Comparison of ENCODE assay signal across 1 cellular context in the genomic region with DNA sequence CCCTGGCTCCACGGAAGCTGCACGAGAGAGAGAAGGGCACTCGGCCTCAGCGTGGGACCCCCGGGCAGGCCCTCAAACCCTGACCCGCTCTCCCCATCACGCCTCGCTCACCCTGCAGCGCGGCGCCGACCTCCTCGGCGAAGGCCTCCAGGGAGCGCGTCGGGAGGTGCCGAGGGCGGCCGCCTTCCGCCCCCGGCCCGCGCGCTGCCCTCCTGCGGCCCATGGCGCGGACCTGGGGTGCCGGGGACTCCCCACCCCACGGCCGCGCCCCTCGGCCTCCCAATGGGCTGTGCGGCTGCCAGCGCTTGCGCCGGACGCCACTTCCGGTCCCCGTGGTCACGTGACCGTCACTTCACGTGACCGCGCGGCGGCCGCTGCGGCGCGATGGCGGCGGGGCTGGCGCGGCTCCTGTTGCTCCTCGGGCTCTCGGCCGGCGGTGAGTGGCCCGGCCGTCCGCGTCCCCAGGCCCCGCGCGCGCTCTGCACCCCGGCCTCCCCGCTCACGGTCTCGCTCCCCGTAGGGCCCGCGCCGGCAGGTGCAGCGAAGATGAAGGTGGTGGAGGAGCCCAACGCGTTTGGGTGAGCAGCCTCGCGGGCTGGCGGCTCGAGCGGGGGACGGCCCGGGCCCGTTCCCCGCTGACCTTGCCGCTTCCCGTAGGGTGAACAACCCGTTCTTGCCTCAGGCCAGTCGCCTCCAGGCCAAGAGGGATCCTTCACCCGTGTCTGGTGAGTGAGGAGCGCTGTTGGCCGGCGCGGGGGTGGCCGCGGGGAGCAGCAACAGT.
TF ChIP-seq lines count a peak whose summit lies in the region.

A gene (plus strand): TSS at position 350 of the 781 bp plus-strand sequence. CDS start 35 bp downstream, at position 385.
A gene (minus strand): TSS at position 297 of the 781 bp plus-strand sequence. CDS start 74 bp downstream, at position 223.

TF ChIP-seq in HepG2, 621 proteins besides CTCF, POLR2A, EP300 and RAD21 (continued from another document and continues in another):
- TF ChIP-seq, protein P1, sequence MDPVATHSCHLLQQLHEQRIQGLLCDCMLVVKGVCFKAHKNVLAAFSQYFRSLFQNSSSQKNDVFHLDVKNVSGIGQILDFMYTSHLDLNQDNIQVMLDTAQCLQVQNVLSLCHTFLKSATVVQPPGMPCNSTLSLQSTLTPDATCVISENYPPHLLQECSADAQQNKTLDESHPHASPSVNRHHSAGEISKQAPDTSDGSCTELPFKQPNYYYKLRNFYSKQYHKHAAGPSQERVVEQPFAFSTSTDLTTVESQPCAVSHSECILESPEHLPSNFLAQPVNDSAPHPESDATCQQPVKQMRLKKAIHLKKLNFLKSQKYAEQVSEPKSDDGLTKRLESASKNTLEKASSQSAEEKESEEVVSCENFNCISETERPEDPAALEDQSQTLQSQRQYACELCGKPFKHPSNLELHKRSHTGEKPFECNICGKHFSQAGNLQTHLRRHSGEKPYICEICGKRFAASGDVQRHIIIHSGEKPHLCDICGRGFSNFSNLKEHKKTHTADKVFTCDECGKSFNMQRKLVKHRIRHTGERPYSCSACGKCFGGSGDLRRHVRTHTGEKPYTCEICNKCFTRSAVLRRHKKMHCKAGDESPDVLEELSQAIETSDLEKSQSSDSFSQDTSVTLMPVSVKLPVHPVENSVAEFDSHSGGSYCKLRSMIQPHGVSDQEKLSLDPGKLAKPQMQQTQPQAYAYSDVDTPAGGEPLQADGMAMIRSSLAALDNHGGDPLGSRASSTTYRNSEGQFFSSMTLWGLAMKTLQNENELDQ (CRISPR knock-in tag; IDR thresholded peaks at IDR 0.05; ENCODE audit: borderline replicate concordance), result no peak
- TF ChIP-seq ZNF441 (CRISPR knock-in tag; IDR thresholded peaks at IDR 0.05; ENCODE audit: borderline replicate concordance), result no peak
- no peak for TF ChIP-seq HMG20B (CRISPR knock-in tag; conservative IDR thresholded peaks at IDR 0.05)
- TF ChIP-seq MIER3 (CRISPR knock-in tag; IDR thresholded peaks at IDR 0.05; ENCODE audit: borderline replicate concordance), result peak; percentile 70; the same call in 1 of the 2 replicates
- TF ChIP-seq ZKSCAN8 (CRISPR knock-in tag; IDR thresholded peaks at IDR 0.05; ENCODE audit: borderline replicate concordance), result no peak
- TF ChIP-seq ZNF792 (CRISPR knock-in tag; IDR thresholded peaks at IDR 0.05), result peak; percentile 35; the same call in 1 of the 2 replicates
- peak; percentile 94 for TF ChIP-seq ZFY (CRISPR knock-in tag; IDR thresholded peaks at IDR 0.05)
- peak; percentile 84 for TF ChIP-seq ZNF563 (CRISPR knock-in tag; IDR thresholded peaks at IDR 0.05)
- TF ChIP-seq KMT2A (CRISPR knock-in tag; IDR thresholded peaks at IDR 0.05), result peak; percentile 84; the same call in 1 of the 2 replicates
- no peak for TF ChIP-seq REXO4 (CRISPR knock-in tag; IDR thresholded peaks at IDR 0.05; ENCODE audit: borderline replicate concordance)
- no peak; the same call in 1 of the 2 replicates for TF ChIP-seq NFIC (IDR thresholded peaks at IDR 0.05; ENCODE audit: low read length)
- TF ChIP-seq EEA1 (CRISPR knock-in tag; IDR thresholded peaks at IDR 0.05; ENCODE audit: borderline replicate concordance), result no peak
- TF ChIP-seq, protein P2, sequence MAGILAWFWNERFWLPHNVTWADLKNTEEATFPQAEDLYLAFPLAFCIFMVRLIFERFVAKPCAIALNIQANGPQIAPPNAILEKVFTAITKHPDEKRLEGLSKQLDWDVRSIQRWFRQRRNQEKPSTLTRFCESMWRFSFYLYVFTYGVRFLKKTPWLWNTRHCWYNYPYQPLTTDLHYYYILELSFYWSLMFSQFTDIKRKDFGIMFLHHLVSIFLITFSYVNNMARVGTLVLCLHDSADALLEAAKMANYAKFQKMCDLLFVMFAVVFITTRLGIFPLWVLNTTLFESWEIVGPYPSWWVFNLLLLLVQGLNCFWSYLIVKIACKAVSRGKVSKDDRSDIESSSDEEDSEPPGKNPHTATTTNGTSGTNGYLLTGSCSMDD (CRISPR knock-in tag; IDR thresholded peaks at IDR 0.05), result no peak
- TF ChIP-seq JUNB (CRISPR knock-in tag; IDR thresholded peaks at IDR 0.05; ENCODE audit: borderline replicate concordance), result no peak
- no peak for TF ChIP-seq FLYWCH1 (CRISPR knock-in tag; IDR thresholded peaks at IDR 0.05)
- no peak for TF ChIP-seq MED8 (CRISPR knock-in tag; IDR thresholded peaks at IDR 0.05; ENCODE audit: insufficient replicate concordance)
- TF ChIP-seq, protein P3, sequence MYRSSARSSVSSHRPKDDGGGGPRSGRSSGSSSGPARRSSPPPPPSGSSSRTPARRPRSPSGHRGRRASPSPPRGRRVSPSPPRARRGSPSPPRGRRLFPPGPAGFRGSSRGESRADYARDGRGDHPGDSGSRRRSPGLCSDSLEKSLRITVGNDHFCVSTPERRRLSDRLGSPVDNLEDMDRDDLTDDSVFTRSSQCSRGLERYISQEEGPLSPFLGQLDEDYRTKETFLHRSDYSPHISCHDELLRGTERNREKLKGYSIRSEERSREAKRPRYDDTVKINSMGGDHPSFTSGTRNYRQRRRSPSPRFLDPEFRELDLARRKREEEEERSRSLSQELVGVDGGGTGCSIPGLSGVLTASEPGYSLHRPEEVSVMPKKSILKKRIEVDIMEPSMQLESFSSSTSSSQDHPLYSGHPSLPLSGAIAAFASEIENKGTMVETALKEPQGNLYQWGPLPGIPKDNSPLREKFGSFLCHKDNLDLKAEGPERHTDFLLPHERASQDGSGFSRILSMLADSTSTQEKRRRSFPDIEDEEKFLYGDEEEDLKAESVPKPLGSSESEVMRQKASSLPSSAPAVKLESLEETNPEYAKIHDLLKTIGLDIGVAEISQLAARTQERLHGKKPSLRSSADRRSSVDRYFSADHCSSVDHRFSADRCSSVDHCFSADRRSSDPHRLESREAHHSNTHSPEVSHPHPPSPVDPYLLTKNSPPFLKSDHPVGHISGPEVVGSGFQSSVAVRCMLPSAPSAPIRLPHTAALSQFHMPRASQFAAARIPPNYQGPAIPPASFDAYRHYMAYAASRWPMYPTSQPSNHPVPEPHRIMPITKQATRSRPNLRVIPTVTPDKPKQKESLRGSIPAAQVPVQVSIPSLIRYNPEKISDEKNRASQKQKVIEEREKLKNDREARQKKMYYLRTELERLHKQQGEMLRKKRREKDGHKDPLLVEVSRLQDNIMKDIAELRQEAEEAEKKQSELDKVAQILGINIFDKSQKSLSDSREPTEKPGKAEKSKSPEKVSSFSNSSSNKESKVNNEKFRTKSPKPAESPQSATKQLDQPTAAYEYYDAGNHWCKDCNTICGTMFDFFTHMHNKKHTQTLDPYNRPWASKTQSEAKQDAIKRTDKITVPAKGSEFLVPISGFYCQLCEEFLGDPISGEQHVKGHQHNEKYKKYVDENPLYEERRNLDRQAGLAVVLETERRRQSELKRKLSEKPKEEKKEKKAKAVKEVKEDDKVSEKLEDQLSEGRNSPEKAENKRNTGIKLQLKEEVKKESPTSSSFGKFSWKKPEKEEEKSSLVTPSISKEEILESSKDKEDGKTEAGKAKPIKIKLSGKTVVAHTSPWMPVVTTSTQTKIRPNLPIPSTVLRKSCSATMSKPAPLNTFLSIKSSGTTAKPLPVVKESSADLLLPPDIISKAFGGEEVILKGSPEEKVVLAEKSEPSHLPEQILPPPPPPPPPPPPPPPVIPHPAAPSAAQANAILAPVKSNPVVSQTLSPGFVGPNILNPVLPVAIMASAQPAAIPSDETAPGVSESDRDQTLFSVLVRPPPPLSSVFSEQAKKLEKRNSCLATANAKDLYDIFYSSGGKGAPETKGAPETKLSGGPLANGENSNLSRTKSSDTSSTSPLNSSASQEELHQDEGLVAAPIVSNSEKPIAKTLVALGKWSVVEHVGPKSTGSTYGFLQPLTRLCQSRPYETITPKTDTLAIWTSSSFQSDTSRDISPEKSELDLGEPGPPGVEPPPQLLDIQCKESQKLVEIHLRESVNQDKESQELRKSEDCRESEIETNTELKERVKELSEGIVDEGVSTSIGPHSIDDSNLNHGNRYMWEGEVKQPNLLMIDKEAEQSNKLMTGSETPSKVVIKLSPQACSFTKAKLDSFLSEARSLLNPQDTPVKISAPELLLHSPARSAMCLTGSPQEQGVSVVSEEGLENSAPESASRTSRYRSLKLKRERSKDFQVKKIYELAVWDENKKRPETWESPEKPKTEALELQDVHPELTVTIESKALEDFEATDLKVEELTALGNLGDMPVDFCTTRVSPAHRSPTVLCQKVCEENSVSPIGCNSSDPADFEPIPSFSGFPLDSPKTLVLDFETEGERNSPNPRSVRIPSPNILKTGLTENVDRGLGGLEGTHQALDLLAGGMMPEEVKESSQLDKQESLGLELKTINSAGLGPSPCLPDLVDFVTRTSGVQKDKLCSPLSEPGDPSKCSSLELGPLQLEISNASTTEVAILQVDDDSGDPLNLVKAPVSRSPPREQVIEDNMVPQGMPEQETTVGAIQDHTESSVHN (CRISPR knock-in tag; IDR thresholded peaks at IDR 0.05), result no peak
- TF ChIP-seq RFX1 (IDR thresholded peaks at IDR 0.05), result no peak
- TF ChIP-seq ZNF629 (CRISPR knock-in tag; conservative IDR thresholded peaks at IDR 0.05), result 0 out of 2 replicates have a peak, but pooled peaks have one; percentile 18
- no peak for TF ChIP-seq ZNF296 (CRISPR knock-in tag; conservative IDR thresholded peaks at IDR 0.05)
- TF ChIP-seq RNF2 (conservative IDR thresholded peaks at IDR 0.05; ENCODE audit: low read depth), result peak; percentile 58; the same call in 1 of the 2 replicates
- TF ChIP-seq, protein P4, sequence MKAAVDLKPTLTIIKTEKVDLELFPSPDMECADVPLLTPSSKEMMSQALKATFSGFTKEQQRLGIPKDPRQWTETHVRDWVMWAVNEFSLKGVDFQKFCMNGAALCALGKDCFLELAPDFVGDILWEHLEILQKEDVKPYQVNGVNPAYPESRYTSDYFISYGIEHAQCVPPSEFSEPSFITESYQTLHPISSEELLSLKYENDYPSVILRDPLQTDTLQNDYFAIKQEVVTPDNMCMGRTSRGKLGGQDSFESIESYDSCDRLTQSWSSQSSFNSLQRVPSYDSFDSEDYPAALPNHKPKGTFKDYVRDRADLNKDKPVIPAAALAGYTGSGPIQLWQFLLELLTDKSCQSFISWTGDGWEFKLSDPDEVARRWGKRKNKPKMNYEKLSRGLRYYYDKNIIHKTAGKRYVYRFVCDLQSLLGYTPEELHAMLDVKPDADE (CRISPR knock-in tag; IDR thresholded peaks at IDR 0.05), result no peak
- no peak for TF ChIP-seq RBM39 (IDR thresholded peaks at IDR 0.05; ENCODE audit: low read depth, low read length, poor library complexity, severe bottlenecking)
- TF ChIP-seq HOXD1 (CRISPR knock-in tag; IDR thresholded peaks at IDR 0.05), result peak; percentile 87
- TF ChIP-seq ZNF510 (CRISPR knock-in tag; IDR thresholded peaks at IDR 0.05; ENCODE audit: low read depth), result no peak
- TF ChIP-seq ZSCAN29 (CRISPR knock-in tag; conservative IDR thresholded peaks at IDR 0.05), result no peak
- TF ChIP-seq AGO2 (optimal IDR thresholded peaks at IDR 0.05; ENCODE audit: low read depth, low read length), result peak; percentile 65
- TF ChIP-seq MAFF (IDR thresholded peaks at IDR 0.05; ENCODE audit: low read depth, low read length), result no peak
- TF ChIP-seq, protein P5, sequence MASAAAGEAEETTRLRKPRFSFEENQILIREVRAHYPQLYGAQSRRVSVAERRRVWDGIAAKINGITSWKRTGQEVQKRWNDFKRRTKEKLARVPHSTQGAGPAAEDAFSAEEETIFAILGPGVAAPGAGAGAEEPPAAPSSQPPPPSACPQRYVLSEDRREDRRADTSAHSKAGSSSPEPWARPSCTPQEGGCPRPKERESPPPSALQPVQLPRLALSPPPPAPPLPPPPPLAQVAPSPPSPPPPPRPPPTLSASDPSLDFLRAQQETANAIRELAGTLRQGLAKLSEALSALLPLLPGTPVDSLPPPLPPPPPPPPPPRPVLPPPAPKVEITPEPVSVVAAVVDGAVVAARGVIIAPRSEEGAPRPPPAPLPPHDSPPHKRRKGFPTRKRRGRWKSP (CRISPR knock-in tag; IDR thresholded peaks at IDR 0.05), result no peak
- TF ChIP-seq, protein P6, sequence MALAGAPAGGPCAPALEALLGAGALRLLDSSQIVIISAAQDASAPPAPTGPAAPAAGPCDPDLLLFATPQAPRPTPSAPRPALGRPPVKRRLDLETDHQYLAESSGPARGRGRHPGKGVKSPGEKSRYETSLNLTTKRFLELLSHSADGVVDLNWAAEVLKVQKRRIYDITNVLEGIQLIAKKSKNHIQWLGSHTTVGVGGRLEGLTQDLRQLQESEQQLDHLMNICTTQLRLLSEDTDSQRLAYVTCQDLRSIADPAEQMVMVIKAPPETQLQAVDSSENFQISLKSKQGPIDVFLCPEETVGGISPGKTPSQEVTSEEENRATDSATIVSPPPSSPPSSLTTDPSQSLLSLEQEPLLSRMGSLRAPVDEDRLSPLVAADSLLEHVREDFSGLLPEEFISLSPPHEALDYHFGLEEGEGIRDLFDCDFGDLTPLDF (CRISPR knock-in tag; IDR thresholded peaks at IDR 0.05), result no peak
- no peak for TF ChIP-seq ZFP36 (IDR thresholded peaks at IDR 0.05; ENCODE audit: borderline replicate concordance, low read depth, low read length, partially characterized antibody)
- TF ChIP-seq, protein P7, sequence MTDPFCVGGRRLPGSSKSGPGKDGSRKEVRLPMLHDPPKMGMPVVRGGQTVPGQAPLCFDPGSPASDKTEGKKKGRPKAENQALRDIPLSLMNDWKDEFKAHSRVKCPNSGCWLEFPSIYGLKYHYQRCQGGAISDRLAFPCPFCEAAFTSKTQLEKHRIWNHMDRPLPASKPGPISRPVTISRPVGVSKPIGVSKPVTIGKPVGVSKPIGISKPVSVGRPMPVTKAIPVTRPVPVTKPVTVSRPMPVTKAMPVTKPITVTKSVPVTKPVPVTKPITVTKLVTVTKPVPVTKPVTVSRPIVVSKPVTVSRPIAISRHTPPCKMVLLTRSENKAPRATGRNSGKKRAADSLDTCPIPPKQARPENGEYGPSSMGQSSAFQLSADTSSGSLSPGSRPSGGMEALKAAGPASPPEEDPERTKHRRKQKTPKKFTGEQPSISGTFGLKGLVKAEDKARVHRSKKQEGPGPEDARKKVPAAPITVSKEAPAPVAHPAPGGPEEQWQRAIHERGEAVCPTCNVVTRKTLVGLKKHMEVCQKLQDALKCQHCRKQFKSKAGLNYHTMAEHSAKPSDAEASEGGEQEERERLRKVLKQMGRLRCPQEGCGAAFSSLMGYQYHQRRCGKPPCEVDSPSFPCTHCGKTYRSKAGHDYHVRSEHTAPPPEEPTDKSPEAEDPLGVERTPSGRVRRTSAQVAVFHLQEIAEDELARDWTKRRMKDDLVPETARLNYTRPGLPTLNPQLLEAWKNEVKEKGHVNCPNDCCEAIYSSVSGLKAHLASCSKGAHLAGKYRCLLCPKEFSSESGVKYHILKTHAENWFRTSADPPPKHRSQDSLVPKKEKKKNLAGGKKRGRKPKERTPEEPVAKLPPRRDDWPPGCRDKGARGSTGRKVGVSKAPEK (CRISPR knock-in tag; IDR thresholded peaks at IDR 0.05; ENCODE audit: borderline replicate concordance), result no peak
- TF ChIP-seq, protein P8, sequence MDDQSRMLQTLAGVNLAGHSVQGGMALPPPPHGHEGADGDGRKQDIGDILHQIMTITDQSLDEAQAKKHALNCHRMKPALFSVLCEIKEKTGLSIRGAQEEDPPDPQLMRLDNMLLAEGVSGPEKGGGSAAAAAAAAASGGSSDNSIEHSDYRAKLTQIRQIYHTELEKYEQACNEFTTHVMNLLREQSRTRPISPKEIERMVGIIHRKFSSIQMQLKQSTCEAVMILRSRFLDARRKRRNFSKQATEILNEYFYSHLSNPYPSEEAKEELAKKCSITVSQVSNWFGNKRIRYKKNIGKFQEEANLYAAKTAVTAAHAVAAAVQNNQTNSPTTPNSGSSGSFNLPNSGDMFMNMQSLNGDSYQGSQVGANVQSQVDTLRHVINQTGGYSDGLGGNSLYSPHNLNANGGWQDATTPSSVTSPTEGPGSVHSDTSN (CRISPR knock-in tag; IDR thresholded peaks at IDR 0.05; ENCODE audit: borderline replicate concordance), result peak; percentile 29; the same call in 1 of the 2 replicates
